ENCODE assay signal across 8 cellular contexts in the genomic region with DNA sequence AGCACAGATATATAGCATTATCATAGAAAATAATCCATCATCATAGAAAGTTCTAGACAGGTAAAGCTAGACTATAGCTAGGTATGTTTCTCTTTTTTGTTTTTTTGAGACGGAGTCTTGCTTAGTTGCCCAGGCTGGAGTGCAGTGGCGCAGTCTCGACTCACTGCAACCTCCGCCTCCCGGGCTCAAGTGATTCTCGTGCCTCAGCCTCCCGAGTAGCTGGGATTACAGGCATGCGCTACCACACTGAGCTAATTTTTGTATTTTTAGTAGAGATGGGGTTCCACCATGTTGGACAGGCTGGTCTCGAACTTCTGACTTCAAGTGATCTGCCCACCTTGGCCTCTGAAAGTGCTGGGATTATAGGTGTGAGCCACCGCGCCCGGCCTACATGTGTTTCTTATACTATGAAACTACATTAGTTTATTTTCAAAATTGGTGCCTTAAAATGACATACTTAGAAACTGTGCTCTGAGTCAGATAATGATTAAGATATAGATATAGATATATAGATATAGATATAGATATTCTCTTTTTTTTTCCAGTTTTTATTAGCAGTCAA. TPM values are rescaled to one million over a fixed set of nuclear protein-coding genes. Genes with fewer than 3 reads are reported as not detected.
DNase-seq lines count a peak whose midpoint lies in the region; ATAC-seq and TF ChIP-seq lines count a peak whose summit lies in the region.
"Not testable (repeated sequence)": the region's sequence is repeated elsewhere in the genome, so short reads cannot be mapped to it uniquely, and the experiment has no call there.

No MANE protein-coding gene starts in this region.

- intact Hi-C loops in upper lobe of right lung (cut with DNase I), result not testable (repeated sequence)

- not testable (repeated sequence) for H3K9me2 ChIP-seq in MM.1S (replicated peaks; ENCODE audit: insufficient read depth, low read length)

- not testable (repeated sequence) for H3K36me3 ChIP-seq in MM.1S (replicated peaks; ENCODE audit: insufficient read depth, low read length); brain microvascular endothelial cell (replicated peaks); upper lobe of right lung

- peaks cover 56% of the 10 kb centered on the region for H3K79me2 ChIP-seq in MM.1S (ENCODE audit: low read length)

- not testable (repeated sequence) for H2AFZ ChIP-seq in MM.1S (ENCODE audit: low read length)

- not testable (repeated sequence) for H3K9me3 ChIP-seq in MM.1S (replicated peaks; ENCODE audit: insufficient read depth, low read length); upper lobe of right lung

- in situ Hi-C loops in brain microvascular endothelial cell (cut with HindIII; ENCODE audit: low pct_ligation_motif_present, low sequenced_read_pairs), result not testable (repeated sequence)

- peak; percentile 11 for DNase-seq in ELF-1 (ENCODE audit: low read depth, low spot score)
- DNase-seq in MM.1S; activated CD4-positive, alpha-beta T cell treated with anti-CD3 and anti-CD28 coated beads, Interleukin-2, amount 10 ng/mL, durations not matched to agents 7 days and 5 days; brain microvascular endothelial cell; fibroblast of pulmonary artery (ENCODE audit: low read depth); memory B cell (ENCODE audit: low spot score in 2 of 2); retinal pigment epithelial cell (ENCODE audit: low read depth); upper lobe of right lung: not testable (repeated sequence)

- peaks cover 40% of the 10 kb centered on the region for H3K36me3 Mint-ChIP-seq in activated CD4-positive, alpha-beta T cell treated with anti-CD3 and anti-CD28 coated beads, Interleukin-2, amount 10 ng/mL, durations not matched to agents 7 days and 5 days (ENCODE audit: low read depth)
- peaks cover 23% of the 10 kb centered on the region for H3K36me3 Mint-ChIP-seq in memory B cell

- peaks cover 16% of the 10 kb centered on the region for H3K9me3 Mint-ChIP-seq in activated CD4-positive, alpha-beta T cell treated with anti-CD3 and anti-CD28 coated beads, Interleukin-2, amount 10 ng/mL, durations not matched to agents 7 days and 5 days
- not testable (repeated sequence) for H3K9me3 Mint-ChIP-seq in memory B cell

- H3K4me2 ChIP-seq in MM.1S (ENCODE audit: low read depth, low read length), result peak overlapping the region; percentile 60

- not testable (repeated sequence) for H3K27me3 Mint-ChIP-seq in activated CD4-positive, alpha-beta T cell treated with anti-CD3 and anti-CD28 coated beads, Interleukin-2, amount 10 ng/mL, durations not matched to agents 7 days and 5 days; memory B cell

- H4K20me1 ChIP-seq in MM.1S (ENCODE audit: insufficient read depth, low read length), result not testable (repeated sequence)

- ATAC-seq in memory B cell (ENCODE audit: low read depth); upper lobe of right lung: not testable (repeated sequence)

- peak overlapping the region; percentile 81 for H3K4me3 ChIP-seq in MM.1S (ENCODE audit: low read length)
- peak overlapping the region; percentile 77 for H3K4me3 ChIP-seq in brain microvascular endothelial cell (ENCODE audit: low read depth, low read length)
- peak overlapping the region; percentile 96 for H3K4me3 ChIP-seq in fibroblast of pulmonary artery (replicated peaks; ENCODE audit: low read depth, low read length)
- H3K4me3 ChIP-seq in retinal pigment epithelial cell (ENCODE audit: low read length), result peak overlapping the region; percentile 81
- peak overlapping the region; percentile 93 for H3K4me3 ChIP-seq in upper lobe of right lung

- CTCF ChIA-PET in activated CD4-positive, alpha-beta T cell treated with anti-CD3 and anti-CD28 coated beads, Interleukin-2, amount 10 ng/mL, durations not matched to agents 7 days and 5 days (lab: Charles Lee), result not testable (repeated sequence)

- H3F3A ChIP-seq in MM.1S (ENCODE audit: insufficient read depth, low read length), result peaks cover 12% of the 10 kb centered on the region; the same call in 1 of the 2 replicates

- H3K9ac ChIP-seq in MM.1S (ENCODE audit: low read length), result peak overlapping the region; percentile 89; the same call in 1 of the 2 replicates

- H3K27me3 ChIP-seq in MM.1S (replicated peaks; ENCODE audit: insufficient read depth, low read length); brain microvascular endothelial cell (replicated peaks); upper lobe of right lung: not testable (repeated sequence)

- peaks cover 28% of the 10 kb centered on the region for H3K4me1 Mint-ChIP-seq in activated CD4-positive, alpha-beta T cell treated with anti-CD3 and anti-CD28 coated beads, Interleukin-2, amount 10 ng/mL, durations not matched to agents 7 days and 5 days
- H3K4me1 Mint-ChIP-seq in memory B cell, result peaks cover 18% of the 10 kb centered on the region

- not testable (repeated sequence) for TF ChIP-seq CTCF in MM.1S (IDR thresholded peaks at IDR 0.05; ENCODE audit: low read length); brain microvascular endothelial cell (IDR thresholded peaks at IDR 0.05; ENCODE audit: low read depth, low read length, missing control alignments); fibroblast of pulmonary artery (IDR thresholded peaks at IDR 0.05; ENCODE audit: low read length, missing control alignments); retinal pigment epithelial cell (conservative IDR thresholded peaks at IDR 0.05; ENCODE audit: low read depth, low read length); upper lobe of right lung (IDR thresholded peaks at IDR 0.05)

- H3K27ac ChIP-seq in MM.1S (ENCODE audit: low read length); brain microvascular endothelial cell; upper lobe of right lung: not testable (repeated sequence)

- H3K27ac Mint-ChIP-seq in activated CD4-positive, alpha-beta T cell treated with anti-CD3 and anti-CD28 coated beads, Interleukin-2, amount 10 ng/mL, durations not matched to agents 7 days and 5 days, result peak overlapping the region; percentile 73
- H3K27ac Mint-ChIP-seq in memory B cell, result not testable (repeated sequence)

- POLR2A ChIA-PET in activated CD4-positive, alpha-beta T cell treated with anti-CD3 and anti-CD28 coated beads, Interleukin-2, amount 10 ng/mL, durations not matched to agents 7 days and 5 days (lab: Charles Lee), result not testable (repeated sequence)

- H3K4me1 ChIP-seq in MM.1S (ENCODE audit: low read length), result not testable (repeated sequence)
- H3K4me1 ChIP-seq in upper lobe of right lung, result peaks cover 25% of the 10 kb centered on the region

- peak overlapping the region; percentile 92 for H3K4me3 Mint-ChIP-seq in activated CD4-positive, alpha-beta T cell treated with anti-CD3 and anti-CD28 coated beads, Interleukin-2, amount 10 ng/mL, durations not matched to agents 7 days and 5 days
- peak overlapping the region; percentile 35 for H3K4me3 Mint-ChIP-seq in memory B cell

RNA-seq across cellular contexts. Expression of gene C2orf69, which starts 1.5 kb away (rescaled TPM):
- 10 to 100 TPM; 18.0 to 18.4 TPM for total RNA-seq in activated CD4-positive, alpha-beta T cell treated with anti-CD3 and anti-CD28 coated beads, Interleukin-2, amount 10 ng/mL, durations not matched to agents 7 days and 5 days
- total RNA-seq in upper lobe of right lung, result 11.3 TPM

RNA-seq across cellular contexts. Expression of gene TYW5, which starts 42.7 kb away (rescaled TPM):
- total RNA-seq in activated CD4-positive, alpha-beta T cell treated with anti-CD3 and anti-CD28 coated beads, Interleukin-2, amount 10 ng/mL, durations not matched to agents 7 days and 5 days, result 1 to 10 TPM; 7.9 to 8.5 TPM
- 7.5 TPM for total RNA-seq in upper lobe of right lung

RNA-seq across cellular contexts. Expression of gene MAIP1, which starts 42.7 kb away (rescaled TPM):
- total RNA-seq in activated CD4-positive, alpha-beta T cell treated with anti-CD3 and anti-CD28 coated beads, Interleukin-2, amount 10 ng/mL, durations not matched to agents 7 days and 5 days, result 10 to 100 TPM; 20.6 to 20.7 TPM
- 13.1 TPM for total RNA-seq in upper lobe of right lung
